22 cellular contexts compared by ENCODE assay signal in genomic region chr4:162852642-162853041, GRCh38.
DNase-seq lines count a peak whose midpoint lies in the region; ATAC-seq, FAIRE-seq and TF ChIP-seq lines count a peak whose summit lies in the region.
"Had no signal": no experiment of that assay in that cellular context is flagged by ENCODE, and none has a peak within 500 bp of the region (broad histone marks: within the 10 kb centered on the region; RNA-seq: fewer than 3 reads in every experiment).

No MANE protein-coding gene starts in this region.

- no CpG with 5 or more reads among the region's 4 CpGs for WGBS in H9 (ENCODE audit: extremely low coverage, insufficient read length, low lambda C conversion rate)
- WGBS in H1 (ENCODE audit: extremely low coverage in 1 of 2, insufficient coverage in 1 of 2, insufficient read length in 1 of 2, insufficient replicate concordance in 2 of 2, low coverage in 1 of 2, low lambda C conversion rate in 2 of 2, missing lambda C conversion rate in 1 of 2), 2 experiments, result 70% methylated on average over 4 of the region's 4 CpGs; no CpG with 5 or more reads in 1 of the 2 experiments

- H3K9ac ChIP-seq in H9 (ENCODE audit: extremely low read depth, insufficient read length, low read length) (no peak overlapping the region), H1 (replicated peaks in 1 of 4; ENCODE audit: extremely low read depth in 1 of 4, low read depth in 3 of 4, low read length in 3 of 4) (no peak overlapping the region)
- H3K9ac ChIP-seq: GM23248 had no signal

- H3T11ph ChIP-seq in H9 (ENCODE audit: low read length), result no peak overlapping the region

- POLR2A ChIA-PET in H1 (lab: Charles Lee; ENCODE audit: partially characterized antibody), result interaction anchor here (0.6 kb wide), 1 partner anchor 267 kb away, joined by 3 read pairs; no protein-coding TSS in a partner anchor

- ATAC-seq in HG03045 (IDR thresholded peaks at IDR 0.05; ENCODE audit: unreplicated experiment) (no peak), GM21576 (IDR thresholded peaks at IDR 0.05; ENCODE audit: unreplicated experiment) (no peak)
- ATAC-seq: GM12878 had no signal

- H2BK20ac ChIP-seq in H9 (ENCODE audit: low read depth, low read length, poor library complexity, severe bottlenecking), result no peak overlapping the region
- no peak overlapping the region for H2BK20ac ChIP-seq in H1 (ENCODE audit: low read length)

- H3K56ac ChIP-seq in H9 (ENCODE audit: insufficient read length, low read depth, low read length) (no peak overlapping the region), H1 (replicated peaks; ENCODE audit: insufficient read length, low read depth, low read length) (no peak overlapping the region)

- H3K23ac ChIP-seq in H9 (ENCODE audit: insufficient read length, low read depth, low read length) (no peak overlapping the region), H1 (ENCODE audit: insufficient read length) (no peak overlapping the region)

- H3K14ac ChIP-seq in H9 (ENCODE audit: insufficient read depth, low read length) (no peak overlapping the region), H1 (ENCODE audit: insufficient read length) (no peak overlapping the region)

- no peak overlapping the region for H3K27ac Mint-ChIP-seq in H9
- H3K27ac Mint-ChIP-seq: CD4-positive, CD25-positive, alpha-beta regulatory T cell; CD8-positive, alpha-beta memory T cell had no signal

- peaks cover 3 to 8% of the 10 kb centered on the region in 2 experiments; a peak in 3 of 4 replicates for H3K4me1 Mint-ChIP-seq in H9
- H3K4me1 Mint-ChIP-seq: CD4-positive, CD25-positive, alpha-beta regulatory T cell; CD8-positive, alpha-beta memory T cell had no signal

- H4K5ac ChIP-seq in H9 (ENCODE audit: insufficient read length, low read depth, low read length), result no peak overlapping the region
- H4K5ac ChIP-seq in H1 (ENCODE audit: insufficient read length, low read depth, low read length), result no peak overlapping the region

- H2BK5ac ChIP-seq in H9 (ENCODE audit: insufficient read length, low read length) (no peak overlapping the region), H1 (ENCODE audit: low read depth, low read length) (no peak overlapping the region)

- H3K23me2 ChIP-seq in H9 (ENCODE audit: insufficient read length, low read depth, low read length, poor library complexity, severe bottlenecking) (no peaks in the 10 kb centered on the region), H1 (ENCODE audit: low read depth, low read length) (no peaks in the 10 kb centered on the region)

- DNase-seq in Ammon's horn (ENCODE audit: low spot score) (peak; percentile 7), H9 (peak; percentile 35), H1 (ENCODE audit: low read depth in 1 of 2, low spot score in 2 of 2) (no peak), iPS-NIHi7 (ENCODE audit: extremely low spot score) (peak; percentile 19), SHP77 treated with DMSO at 0.1 percent for 48 hours (lab: John Stamatoyannopoulos, UW) (no peak), globus pallidus (ENCODE audit: low spot score) (no peak)
- DNase-seq: 8988T; BE2C; C1 segment of cervical spinal cord; CD4-positive, CD25-positive, alpha-beta regulatory T cell; CD8-positive, alpha-beta memory T cell; COR-L47; DMS 273 treated with DMSO at 0.1 percent for 48 hours; DMS53; DND-41; EL; GM23248 had no signal

- no peak for TF ChIP-seq POLR2A in H1 (IDR thresholded peaks at IDR 0.05; ENCODE audit: control extremely low read depth in 1 of 2, low read depth in 2 of 2, low read length in 2 of 2)

- H3K4me3 Mint-ChIP-seq in H9, result no peak overlapping the region
- H3K4me3 Mint-ChIP-seq: CD4-positive, CD25-positive, alpha-beta regulatory T cell; CD8-positive, alpha-beta memory T cell had no signal

- H2AK5ac ChIP-seq in H9 (ENCODE audit: insufficient read length, low read length) (no peak overlapping the region), H1 (ENCODE audit: low read depth, low read length) (no peak overlapping the region)

- no peak overlapping the region for H3K18ac ChIP-seq in H9 (ENCODE audit: insufficient read length, low read depth, low read length)
- H3K18ac ChIP-seq in H1 (ENCODE audit: extremely low read depth, low read length), result no peak overlapping the region

- H3K27me3 Mint-ChIP-seq in H9 (ENCODE audit: low read depth), result no peaks in the 10 kb centered on the region
- H3K27me3 Mint-ChIP-seq: CD8-positive, alpha-beta memory T cell had no signal

- H4K20me1 ChIP-seq in H9 (ENCODE audit: control insufficient read depth, insufficient read depth, insufficient read length) (no peaks in the 10 kb centered on the region), H1 (replicated peaks in 1 of 2; ENCODE audit: control insufficient read depth in 1 of 2, insufficient read depth in 2 of 2, low read length in 2 of 2) (no peaks in the 10 kb centered on the region)

- H3K4ac ChIP-seq in H9 (ENCODE audit: low read depth, low read length) (no peak overlapping the region), H1 (replicated peaks; ENCODE audit: insufficient read length, low read depth, low read length) (no peak overlapping the region)

- H3K27ac ChIP-seq in H9 (ENCODE audit: insufficient read length, low read depth, low read length) (no peak overlapping the region), H1 (ENCODE audit: low read depth, low read length) (no peak overlapping the region)
- H3K27ac ChIP-seq: GM23248, HL-60 had no signal

- peaks cover 4 to 9% (median 6%) of the 10 kb centered on the region in 3 experiments; a peak in 3 of 7 replicates for H3K36me3 Mint-ChIP-seq in H9 (ENCODE audit: insufficient read depth in 1 of 3, low read depth in 3 of 3)
- H3K36me3 Mint-ChIP-seq: CD4-positive, CD25-positive, alpha-beta regulatory T cell; CD8-positive, alpha-beta memory T cell had no signal

- no peak overlapping the region for H2AFZ ChIP-seq in H9 (ENCODE audit: low read length)
- H2AFZ ChIP-seq in H1 (ENCODE audit: low read length), result peak overlapping the region; percentile 59; the same call in 1 of the 2 replicates
- H2AFZ ChIP-seq: GM23248 had no signal

- no peak overlapping the region for H3K4me3 ChIP-seq in H1 (ENCODE audit: extremely low read depth in 1 of 4, insufficient read depth in 2 of 4, low read depth in 3 of 4, low read length in 4 of 4)
- H3K4me3 ChIP-seq: GM12878, GM23248, HAP-1 had no signal

- FAIRE-seq in H1 (lab: Jason Lieb, UNC), result no peak
- FAIRE-seq: GM12878 had no signal

- TF ChIP-seq CTCF in H9 (conservative IDR thresholded peaks at IDR 0.05) (peak; percentile 35; the same call in 2 of the 3 replicates), H1 (IDR thresholded peaks at IDR 0.05; ENCODE audit: control extremely low read depth in 1 of 3, insufficient read depth in 1 of 3, low read depth in 1 of 3, low read length in 3 of 3) (peak in 2 of 3 experiments; percentile 16 to 17; a peak in 2 of 4 replicates)

- peaks cover 5 to 14% of the 10 kb centered on the region in 2 experiments; a peak in 4 of 5 replicates for H3K9me3 Mint-ChIP-seq in H9

- H3K27me3 ChIP-seq in H9 (ENCODE audit: insufficient read depth, low read length) (no peaks in the 10 kb centered on the region), H1 (replicated peaks in 1 of 4; ENCODE audit: control insufficient read depth in 3 of 4, extremely low read depth in 1 of 4, insufficient read depth in 3 of 4, low read length in 3 of 4) (no peaks in the 10 kb centered on the region)
- H3K27me3 ChIP-seq: BE2C had no signal

- TF ChIP-seq RAD21 in H1 (IDR thresholded peaks at IDR 0.05 in 1 of 2, conservative IDR thresholded peaks at IDR 0.05 in 1 of 2; ENCODE audit: low read depth in 2 of 2, low read length in 2 of 2), result peak; percentile 57

- TF ChIP-seq EP300 in H1 (IDR thresholded peaks at IDR 0.05; ENCODE audit: borderline replicate concordance in 1 of 2, low read depth in 2 of 2, low read length in 2 of 2), result no peak

- no peaks in the 10 kb centered on the region for H3K79me2 ChIP-seq in H9 (ENCODE audit: insufficient read depth, low read length)
- no peaks in the 10 kb centered on the region for H3K79me2 ChIP-seq in H1 (ENCODE audit: control insufficient read depth in 1 of 2, insufficient read depth in 2 of 2, low read length in 2 of 2)

- no peak overlapping the region for H4K91ac ChIP-seq in H9 (ENCODE audit: insufficient read length, low read depth, low read length)
- no peak overlapping the region for H4K91ac ChIP-seq in H1 (replicated peaks; ENCODE audit: insufficient read length, low read length)

- no peak overlapping the region for H2BK120ac ChIP-seq in H9 (ENCODE audit: low read depth, low read length, poor library complexity, severe bottlenecking)
- H2BK120ac ChIP-seq in H1 (replicated peaks; ENCODE audit: low read depth, low read length), result no peak overlapping the region

- H2BK12ac ChIP-seq in H9 (ENCODE audit: insufficient read length, low read depth, low read length) (no peak overlapping the region), H1 (ENCODE audit: low read depth, low read length) (no peak overlapping the region)

- CTCF ChIA-PET in H1 (lab: Charles Lee; ENCODE audit: partially characterized antibody), result interaction anchor here (0.6 to 2.4 kb wide), 3 partner anchors 13 to 182 kb away, joined by 3 to 9 read pairs (median 3); no protein-coding TSS in a partner anchor

- H2BK15ac ChIP-seq in H9 (ENCODE audit: low read depth, low read length) (no peak overlapping the region), H1 (ENCODE audit: low read length) (no peak overlapping the region)

- H3K4me2 ChIP-seq in H9 (ENCODE audit: insufficient read depth, insufficient read length, low read length) (no peak overlapping the region), H1 (ENCODE audit: insufficient read depth in 1 of 2, low read depth in 2 of 2, low read length in 2 of 2) (no peak overlapping the region)

- H3K9me3 ChIP-seq in H9 (ENCODE audit: control insufficient read depth, low read depth, low read length) (no peaks in the 10 kb centered on the region), H1 (ENCODE audit: insufficient read depth in 2 of 2, low read depth in 1 of 2, low read length in 1 of 2) (peaks cover 0 to 6% of the 10 kb centered on the region in 2 experiments; a peak in 1 of 4 replicates)
- H3K9me3 ChIP-seq: BE2C, HAP-1 had no signal

- H4K8ac ChIP-seq in H9 (replicated peaks; ENCODE audit: insufficient read length, low read depth, low read length) (no peak overlapping the region), H1 (ENCODE audit: extremely low read depth, insufficient read depth, low read length) (no peak overlapping the region)

- H3K79me1 ChIP-seq in H9 (ENCODE audit: insufficient read depth, low read depth, low read length, poor library complexity, severe bottlenecking) (no peaks in the 10 kb centered on the region), H1 (ENCODE audit: low read depth, low read length) (no peaks in the 10 kb centered on the region)

- H3K36me3 ChIP-seq in H1 (ENCODE audit: control insufficient read depth in 2 of 4, insufficient read depth in 4 of 4, low read length in 3 of 4), result no peaks in the 10 kb centered on the region
- H3K36me3 ChIP-seq: BE2C, HAP-1 had no signal

- H3K4me1 ChIP-seq in H9 (ENCODE audit: insufficient read depth, low read length), result no peaks in the 10 kb centered on the region
- no peaks in the 10 kb centered on the region for H3K4me1 ChIP-seq in H1 (replicated peaks in 1 of 4; ENCODE audit: control insufficient read depth in 3 of 4, insufficient read depth in 4 of 4, low read length in 3 of 4)
- H3K4me1 ChIP-seq: BE2C, HAP-1 had no signal

TF ChIP-seq in H1, 55 proteins besides CTCF, POLR2A, EP300 and RAD21 (continues in another document):
- TF ChIP-seq ZNF274 (IDR thresholded peaks at IDR 0.05; ENCODE audit: borderline replicate concordance, extremely low read depth, low read length) (no peak), KDM4A (IDR thresholded peaks at IDR 0.05; ENCODE audit: low read depth, low read length, severe bottlenecking) (no peak), FOSL1 (IDR thresholded peaks at IDR 0.05; ENCODE audit: insufficient read depth, low read depth, low read length) (no peak)

Comparison
In these comparisons a context has a peak if more than half of its experiments do, and no peak if none do; other contexts are left out.
1. DNase-seq: peak in Ammon's horn (single experiment), H9 (single experiment) and iPS-NIHi7 (single experiment); none in H1 (0 of 2), SHP77 treated with DMSO at 0.1 percent for 48 hours (single experiment) and globus pallidus (single experiment).